ENCODE assay signal across 13 cellular contexts in genomic region chr7:144228810-144229209, GRCh38. TPM values are rescaled to one million over a fixed set of nuclear protein-coding genes. Genes with fewer than 3 reads are reported as not detected.
DNase-seq lines count a peak whose midpoint lies in the region; ATAC-seq and TF ChIP-seq lines count a peak whose summit lies in the region.
"Not testable (repeated sequence)": the region's sequence is repeated elsewhere in the genome, so short reads cannot be mapped to it uniquely, and the experiment has no call there.
"Had no signal": no experiment of that assay in that cellular context is flagged by ENCODE, and none has a peak within 500 bp of the region (broad histone marks: within the 10 kb centered on the region; RNA-seq: fewer than 3 reads in every experiment).

No MANE protein-coding gene starts in this region.

- not testable (repeated sequence) for TF ChIP-seq POLR2A in HCT116 (IDR thresholded peaks at IDR 0.05; ENCODE audit: borderline replicate concordance, extremely low read depth, insufficient read depth, insufficient read length); spleen (IDR thresholded peaks at IDR 0.05)

- H2AFZ ChIP-seq in HCT116 (ENCODE audit: low read depth, low read length, poor library complexity, severe bottlenecking) = not testable (repeated sequence)

- not testable (repeated sequence) for H3K4me1 ChIP-seq in HCT116 (ENCODE audit: control insufficient read depth in 1 of 2, insufficient read depth in 2 of 2, low read length in 2 of 2); Panc1 (ENCODE audit: control insufficient read depth, insufficient read depth, low read length); foreskin keratinocyte; lower lobe of right lung; spleen

- not testable (repeated sequence) for H3K36me3 ChIP-seq in HCT116 (ENCODE audit: control insufficient read depth in 1 of 2, insufficient read depth in 2 of 2, low read length in 2 of 2); Panc1 (ENCODE audit: control insufficient read depth, insufficient read depth, low read length); lower lobe of right lung; spleen

- H4K20me1 ChIP-seq in HCT116 (ENCODE audit: insufficient read depth) = not testable (repeated sequence)

- H3K4me3 ChIP-seq in HCT116 (replicated peaks in 1 of 2; ENCODE audit: low read depth in 1 of 2, low read length in 2 of 2); Panc1 (ENCODE audit: low read depth in 2 of 2, low read length in 2 of 2); lower lobe of right lung; spleen: not testable (repeated sequence)

- not testable (repeated sequence) for H3K27ac ChIP-seq in HCT116 (ENCODE audit: low read depth, low read length); Panc1 (ENCODE audit: low read length); foreskin keratinocyte; lower lobe of right lung; spleen

- not testable (repeated sequence) for H3K9me2 ChIP-seq in HCT116 (ENCODE audit: insufficient read depth)

- not testable (repeated sequence) for TF ChIP-seq CTCF in HCT116 (IDR thresholded peaks at IDR 0.05 in 2 of 3, conservative IDR thresholded peaks at IDR 0.05 in 1 of 3; ENCODE audit: borderline replicate concordance in 1 of 3, insufficient read depth in 1 of 3, low read depth in 2 of 3, low read length in 2 of 3); Panc1 (IDR thresholded peaks at IDR 0.05); foreskin keratinocyte (conservative IDR thresholded peaks at IDR 0.05); lower lobe of right lung (IDR thresholded peaks at IDR 0.05); spleen (IDR thresholded peaks at IDR 0.05 in 8 of 11, conservative IDR thresholded peaks at IDR 0.05 in 3 of 11)

- H3K9ac ChIP-seq in HCT116 (ENCODE audit: low read length) = not testable (repeated sequence)

- in situ Hi-C loops in Panc1 (cut with HindIII; ENCODE audit: low pct_unique_long_range_greater_than_20kb, low sequenced_read_pairs) = not testable (repeated sequence)

- H3K27me3 ChIP-seq in HCT116 (ENCODE audit: insufficient read depth, low read length); Panc1 (ENCODE audit: control insufficient read depth, insufficient read depth, low read length); foreskin keratinocyte; lower lobe of right lung (ENCODE audit: low read depth); spleen (replicated peaks in 1 of 7): not testable (repeated sequence)

- WGBS in spleen, 5 donors = 83 to 100% (median 90%) methylated on average over 1 to 2 of the region's 3 CpGs

- not testable (repeated sequence) for BruUV-seq in HCT116 (replicated peaks; lab: Mats Ljungman, UMichigan); Panc1 (replicated peaks; lab: Mats Ljungman, UMichigan)

- H3K4me2 ChIP-seq in HCT116 (ENCODE audit: low read length) = not testable (repeated sequence)

- not testable (repeated sequence) for TF ChIP-seq RAD21 in HCT116 (IDR thresholded peaks at IDR 0.05; ENCODE audit: low read depth)

- H3K9me3 ChIP-seq in HCT116 (ENCODE audit: control insufficient read depth in 1 of 2, insufficient read depth in 1 of 2, low read depth in 1 of 2, low read length in 2 of 2); Panc1 (ENCODE audit: control insufficient read depth, insufficient read depth, low read depth, low read length); lower lobe of right lung; spleen: not testable (repeated sequence)

- RAD21 ChIA-PET in HCT116 (lab: Charles Lee; ENCODE audit: low non-redundant PET in 1 of 2, low total read pairs in 2 of 2, uncharacterized antibody in 2 of 2, unreplicated experiment in 2 of 2) = not testable (repeated sequence)

- POLR2A ChIA-PET in HCT116 (lab: Charles Lee); Panc1 (lab: Charles Lee): not testable (repeated sequence)

- CTCF ChIA-PET in HCT116 (lab: Charles Lee); Panc1 (lab: Charles Lee): not testable (repeated sequence)

- not testable (repeated sequence) for H3K79me2 ChIP-seq in HCT116 (ENCODE audit: insufficient read depth, low read length)

- not testable (repeated sequence) for DNase-seq in HCT116 (ENCODE audit: low read depth, low spot score); Panc1 (ENCODE audit: low read depth, low spot score); foreskin keratinocyte
- DNase-seq in astrocyte of the hippocampus (ENCODE audit: low read depth, low spot score) = peak; percentile 0
- peak; percentile 35 for DNase-seq in lower lobe of right lung
- peak; percentile 50 for DNase-seq in spleen

- intact Hi-C loops in HCT116 (cut with micrococcal nuclease); Panc1 (cut with micrococcal nuclease; ENCODE audit: unreplicated experiment); lower lobe of right lung (cut with DNase I); spleen (cut with DNase I; ENCODE audit: low total_unique reads): not testable (repeated sequence)

- peak; percentile 49 for ATAC-seq in HCT116
- 0 out of 2 replicates have a peak, but pooled peaks have one; percentile 39 for ATAC-seq in Panc1
- ATAC-seq in foreskin keratinocyte = peak; percentile 51
- peak; percentile 31 to 62 for ATAC-seq in lower lobe of right lung

RNA-seq across cellular contexts. Expression of gene OR2A42, which starts 10.6 kb away (rescaled TPM):
- total RNA-seq in HCT116 (2021; ENCODE audit: unreplicated experiment) (not detected), Panc1 (2021; ENCODE audit: unreplicated experiment) (not detected), foreskin keratinocyte (not detected in 2 replicates), lower lobe of right lung (not detected), spleen (under 1 TPM in 3 of 7 donors, not detected in 4; 0.20 to 0.46 (median 0.32) TPM)
- polyA plus RNA-seq in HCT116 (2012) = 0.09 and 0.12 TPM in 2 replicates
- 0.12 TPM for polyA plus RNA-seq in Panc1 (2012; ENCODE audit: insufficient read length)
- polyA plus RNA-seq in foreskin keratinocyte (not detected in 2 replicates), spleen (under 1 TPM; 0.06 to 0.15 (median 0.06) TPM)
- total RNA-seq: CD8-positive, alpha-beta T cell; HFFc6; HT1080 had no signal
- polyA plus RNA-seq: A549, AG04450, BJ, CD14-positive monocyte had no signal

RNA-seq across cellular contexts. Expression of gene ARHGEF35, which starts 33.2 kb away (rescaled TPM):
- 17.4 TPM for total RNA-seq in HCT116 (2021; ENCODE audit: unreplicated experiment)
- 9.3 and 10.0 TPM in 2 replicates for polyA plus RNA-seq in HCT116 (2012)
- 12.0 TPM for total RNA-seq in Panc1 (2021; ENCODE audit: unreplicated experiment)
- polyA plus RNA-seq in Panc1 (2012; ENCODE audit: insufficient read length) = 7.2 TPM
- 13.7 and 29.0 TPM in 2 replicates for total RNA-seq in foreskin keratinocyte
- 10.9 and 22.4 TPM in 2 replicates for polyA plus RNA-seq in foreskin keratinocyte
- 10.3 TPM for total RNA-seq in lower lobe of right lung
- total RNA-seq in spleen = 1 to 10 TPM; 3.0 to 6.8 (median 5.1) TPM
- polyA plus RNA-seq in spleen = 1 to 10 TPM; 1.4 to 2.6 (median 2.2) TPM
- total RNA-seq: HFFc6 had no signal

RNA-seq across cellular contexts. Expression of gene OR2A7, which starts 35.8 kb away (rescaled TPM):
- total RNA-seq in HCT116 (2021; ENCODE audit: unreplicated experiment) (8.1 TPM), Panc1 (2021; ENCODE audit: unreplicated experiment) (0.82 TPM), foreskin keratinocyte (3.3 and 11.6 TPM in 2 replicates), lower lobe of right lung (12.1 TPM), spleen (1 to 10 TPM; 2.2 to 8.8 (median 5.0) TPM)
- 6.9 and 7.0 TPM in 2 replicates for polyA plus RNA-seq in HCT116 (2012)
- polyA plus RNA-seq in Panc1 (2012; ENCODE audit: insufficient read length) = 0.35 TPM
- polyA plus RNA-seq in foreskin keratinocyte (1.0 and 2.5 TPM in 2 replicates), spleen (under 1 TPM; 0.09 to 0.35 (median 0.12) TPM)
- total RNA-seq: HFFc6, HT1080 had no signal
- polyA plus RNA-seq: A549, AG04450, CD14-positive monocyte had no signal

RNA-seq across cellular contexts. Expression of gene CTAGE8, which starts 40.3 kb away (rescaled TPM):
- total RNA-seq in HCT116 (2021; ENCODE audit: unreplicated experiment) (6.1 TPM), Panc1 (2021; ENCODE audit: unreplicated experiment) (5.2 TPM), foreskin keratinocyte (4.7 and 5.1 TPM in 2 replicates), lower lobe of right lung (4.2 TPM), spleen (1 to 10 TPM in 5 of 7 donors, under 1 TPM in 2; 0.66 to 2.7 (median 1.5) TPM)
- 2.8 and 4.5 TPM in 2 replicates for polyA plus RNA-seq in HCT116 (2012)
- polyA plus RNA-seq in Panc1 (2012; ENCODE audit: insufficient read length) = not detected
- polyA plus RNA-seq in foreskin keratinocyte (2.1 and 3.3 TPM in 2 replicates), spleen (under 1 TPM in 2 of 3 donors, not detected in 1; 0.46 to 0.61 TPM)
- total RNA-seq: HFFc6, HT1080 had no signal
- polyA plus RNA-seq: CD14-positive monocyte had no signal

RNA-seq across cellular contexts. Expression of gene CTAGE4, which starts 45.5 kb away (rescaled TPM):
- total RNA-seq in HCT116 (2021; ENCODE audit: unreplicated experiment) = 6.0 TPM
- 2.0 and 2.1 TPM in 2 replicates for polyA plus RNA-seq in HCT116 (2012)
- total RNA-seq in Panc1 (2021; ENCODE audit: unreplicated experiment) = 5.9 TPM
- polyA plus RNA-seq in Panc1 (2012; ENCODE audit: insufficient read length) = 7.7 TPM
- 1.4 and 7.2 TPM in 2 replicates for total RNA-seq in foreskin keratinocyte
- 0.10 and 4.8 TPM in 2 replicates for polyA plus RNA-seq in foreskin keratinocyte
- 8.5 TPM for total RNA-seq in lower lobe of right lung
- total RNA-seq in spleen = 1 to 10 TPM in 6 of 7 donors, not detected in 1; 1.4 to 5.9 (median 2.0) TPM
- 1 to 10 TPM in 1 of 3 donors, under 1 TPM in 2; 0.17 to 1.2 (median 0.64) TPM for polyA plus RNA-seq in spleen
- total RNA-seq: HFFc6 had no signal
- polyA plus RNA-seq: AG04450, CD14-positive monocyte had no signal
